8 cellular contexts compared by ENCODE assay signal in the genomic region with DNA sequence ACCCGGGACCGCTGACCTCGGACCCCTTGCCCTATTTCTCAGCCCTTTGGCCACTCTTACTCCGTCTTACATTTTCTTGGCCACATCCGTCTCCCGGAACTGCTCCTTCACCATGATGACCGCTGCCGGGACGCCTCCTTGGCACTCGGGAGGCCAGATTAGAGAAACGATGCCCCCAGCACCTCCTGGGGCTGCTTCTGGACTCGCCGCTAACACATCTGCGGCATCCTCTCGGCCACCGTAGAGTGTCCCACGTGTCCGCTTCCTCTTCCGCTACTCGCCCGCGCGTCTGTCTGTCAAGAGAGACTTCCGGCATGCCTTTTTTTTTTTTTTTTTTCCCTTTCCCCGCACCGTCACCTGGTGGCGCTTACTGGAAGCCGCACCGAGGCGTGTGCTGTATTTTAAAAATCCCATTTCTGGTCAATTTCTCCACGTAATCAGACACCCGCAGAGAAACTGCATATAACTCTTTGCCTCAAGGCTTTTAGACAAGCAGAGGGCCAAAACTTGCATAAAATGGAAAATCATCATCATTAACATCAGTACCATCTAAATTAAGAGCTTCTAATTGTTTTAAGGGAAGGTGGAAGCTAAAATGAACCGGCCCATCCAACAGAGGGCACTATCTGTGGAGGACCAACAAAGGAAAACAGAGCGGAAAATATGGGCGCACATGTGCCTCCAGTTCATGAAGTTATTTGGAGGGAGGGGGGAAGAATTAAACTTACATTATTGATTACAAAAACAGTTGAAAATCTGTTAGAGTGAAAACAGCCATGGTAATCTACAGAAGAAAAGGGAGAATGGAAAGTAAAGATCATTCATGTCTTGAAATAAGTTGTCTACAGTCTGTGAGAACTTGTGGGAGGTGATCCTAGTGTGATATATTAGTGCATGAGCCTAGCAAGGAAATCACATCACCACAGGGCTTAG. TPM values are rescaled to one million over a fixed set of nuclear protein-coding genes. Genes with fewer than 3 reads are reported as not detected.
DNase-seq lines count a peak whose midpoint lies in the region; TF ChIP-seq lines count a peak whose summit lies in the region.

A gene (minus strand): TSS at position 222 of the 933 bp plus-strand sequence. CDS start 108 bp downstream, at position 114.

- H3K4me3 ChIP-seq in endodermal cell (ENCODE audit: low read length) = peak within 1 kb of the TSS; percentile 97

- H3K27me3 Mint-ChIP-seq in endodermal cell (ENCODE audit: insufficient read depth) = no peaks in the 10 kb centered on the region

- peak within 1 kb of the TSS; percentile 98 for H3K4me3 Mint-ChIP-seq in endodermal cell

- DNase-seq in COR-L47 (lab: John Stamatoyannopoulos, UW) (peak; percentile 83), GM20000 (ENCODE audit: low spot score) (peak; percentile 89), HT1080 (ENCODE audit: low read depth) (peak; percentile 98), NOMO-1 (lab: John Stamatoyannopoulos, UW; ENCODE audit: unreplicated experiment in 2 of 2) (peak; percentile 86 to 89), endodermal cell (peak; percentile 98), mesenteric fat pad (ENCODE audit: low spot score) (peak; percentile 97)
- peak; percentile 61 to 82 (median 80) for DNase-seq in activated CD8-positive, alpha-beta memory T cell treated with anti-CD3 and anti-CD28 coated beads for 48 hours (ENCODE audit: low read depth in 2 of 3, low spot score in 2 of 3)
- DNase-seq in stimulated activated CD8-positive, alpha-beta memory T cell treated with anti-CD3 and anti-CD28 coated beads, Interleukin-15, amount 100 ng/mL, for 24 hours (ENCODE audit: low read depth) = peak; percentile 79

- peaks cover 21% of the 10 kb centered on the region for H3K36me3 Mint-ChIP-seq in endodermal cell (ENCODE audit: low read depth)

- H3K9me3 ChIP-seq in endodermal cell (ENCODE audit: control insufficient read depth, low read length) = no peaks in the 10 kb centered on the region

- H3K4me1 Mint-ChIP-seq in endodermal cell = peaks cover 4% of the 10 kb centered on the region

- peak; percentile 56 for TF ChIP-seq CTCF in GM20000 (IDR thresholded peaks at IDR 0.05; ENCODE audit: extremely low read depth, missing control alignments)
- peak; percentile 81 for TF ChIP-seq CTCF in endodermal cell (conservative IDR thresholded peaks at IDR 0.05)

- H3K36me3 ChIP-seq in endodermal cell (ENCODE audit: control insufficient read depth, insufficient read depth, low read length) = peaks cover 26% of the 10 kb centered on the region

- WGBS in endodermal cell (ENCODE audit: insufficient coverage in 1 of 2, insufficient read length in 1 of 2), 2 experiments = 0 to 1% methylated on average over 20 to 35 of the region's 35 CpGs

- H3K27ac Mint-ChIP-seq in endodermal cell = peak within 1 kb of the TSS; percentile 94

- H3K9ac ChIP-seq in endodermal cell (ENCODE audit: extremely low read depth, low read length, poor library complexity, severe bottlenecking) = peak within 1 kb of the TSS; percentile 69

- no peaks in the 10 kb centered on the region for H3K27me3 ChIP-seq in endodermal cell (ENCODE audit: control insufficient read depth, insufficient read depth, low read length, poor library complexity, severe bottlenecking)

- no peaks in the 10 kb centered on the region for H3K4me1 ChIP-seq in endodermal cell (ENCODE audit: control insufficient read depth, insufficient read depth, low read length)

- H3K9me3 Mint-ChIP-seq in endodermal cell = no peaks in the 10 kb centered on the region

- H3K27ac ChIP-seq in endodermal cell (ENCODE audit: low read depth, low read length) = peak within 1 kb of the TSS; percentile 79

RNA-seq across cellular contexts. Expression of the gene that starts here (rescaled TPM):
- 12.0 and 15.8 TPM in 2 replicates for total RNA-seq in HT1080 (2014; rRNA removed; shearing (Covaris generic))
- polyA plus RNA-seq in HT1080 (2015; cell fraction: cytosol; rRNA removed) = 14.0 and 16.0 TPM in 2 replicates
- 44.6 and 46.8 TPM in 2 replicates for polyA plus RNA-seq in HT1080 (2015; cell fraction: nucleus; rRNA removed)
- total RNA-seq in endodermal cell = 10 to 100 TPM; 28.2 to 28.6 TPM
- polyA plus RNA-seq in endodermal cell (2013, experiment 1 of 2) = 18.0 TPM
- polyA plus RNA-seq in endodermal cell (2013, experiment 2 of 2) = 18.3 TPM
- total RNA-seq in mesenteric fat pad = 12.0 TPM

Comparison
In these comparisons a context has a peak if more than half of its experiments do, and no peak if none do; other contexts are left out.
1. Peak in every context shown above with its lines: DNase-seq, H3K4me3 ChIP-seq and H3K27ac ChIP-seq.